Comparison of ENCODE assay signal across 1 cellular context in the genomic region with DNA sequence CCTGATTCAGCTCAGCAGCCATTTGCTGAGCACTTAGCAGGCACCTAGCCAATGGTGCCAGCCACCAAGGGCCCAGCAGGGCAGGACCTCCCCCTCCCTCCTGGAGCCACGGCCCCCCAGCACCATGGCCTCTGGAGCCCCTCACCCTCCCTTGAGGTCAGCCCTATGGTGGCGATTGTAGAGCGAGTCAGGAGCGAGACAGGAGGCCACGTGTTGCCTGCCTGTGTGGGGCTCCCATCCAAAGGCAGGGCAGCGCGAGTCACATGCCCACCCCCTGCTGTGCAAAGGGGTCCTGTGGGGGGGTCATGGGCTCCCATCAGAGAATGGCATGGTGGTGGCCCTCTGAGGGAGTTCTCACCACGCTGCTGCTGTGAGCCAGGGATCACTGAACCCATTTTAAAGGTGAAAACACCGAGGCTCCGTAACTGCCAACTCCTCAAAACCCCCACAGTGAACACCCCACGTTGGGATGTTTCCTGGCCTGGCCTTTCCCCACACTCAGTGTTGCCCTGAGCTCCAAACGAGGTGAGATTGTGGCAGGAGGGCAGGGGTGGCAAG.
TF ChIP-seq lines count a peak whose summit lies in the region.

No MANE protein-coding gene starts in this region.

TF ChIP-seq in IMR-90, 13 proteins besides CTCF, POLR2A, EP300 and RAD21:
- no peak for TF ChIP-seq USF2 (IDR thresholded peaks at IDR 0.05; ENCODE audit: low read depth, low read length)
- no peak for TF ChIP-seq MAFK (IDR thresholded peaks at IDR 0.05; ENCODE audit: low read depth, low read length)
- no peak for TF ChIP-seq ELK1 (IDR thresholded peaks at IDR 0.05; ENCODE audit: borderline replicate concordance, low read depth, low read length)
- TF ChIP-seq FOS (IDR thresholded peaks at IDR 0.05; ENCODE audit: low read depth, low read length): no peak
- TF ChIP-seq CHD1 (IDR thresholded peaks at IDR 0.05; ENCODE audit: low read depth, low read length): no peak
- no peak for TF ChIP-seq RFX5 (IDR thresholded peaks at IDR 0.05; ENCODE audit: low read depth, low read length)
- no peak for TF ChIP-seq BHLHE40 (IDR thresholded peaks at IDR 0.05; ENCODE audit: low read depth, low read length)
- no peak for TF ChIP-seq MXI1 (IDR thresholded peaks at IDR 0.05; ENCODE audit: borderline replicate concordance, low read depth, low read length)
- TF ChIP-seq CEBPB (IDR thresholded peaks at IDR 0.05; ENCODE audit: low read depth, low read length): no peak
- no peak for TF ChIP-seq MAZ (IDR thresholded peaks at IDR 0.05; ENCODE audit: borderline replicate concordance, low read depth, low read length)
- TF ChIP-seq NFE2L2 (IDR thresholded peaks at IDR 0.05; ENCODE audit: low read depth, low read length): no peak
- TF ChIP-seq SMC3 (IDR thresholded peaks at IDR 0.05; ENCODE audit: low read depth, low read length): no peak
- TF ChIP-seq RCOR1 (IDR thresholded peaks at IDR 0.05; ENCODE audit: insufficient replicate concordance, low read length): no peak
